ENCODE assay signal across 11 cellular contexts in the genomic region with DNA sequence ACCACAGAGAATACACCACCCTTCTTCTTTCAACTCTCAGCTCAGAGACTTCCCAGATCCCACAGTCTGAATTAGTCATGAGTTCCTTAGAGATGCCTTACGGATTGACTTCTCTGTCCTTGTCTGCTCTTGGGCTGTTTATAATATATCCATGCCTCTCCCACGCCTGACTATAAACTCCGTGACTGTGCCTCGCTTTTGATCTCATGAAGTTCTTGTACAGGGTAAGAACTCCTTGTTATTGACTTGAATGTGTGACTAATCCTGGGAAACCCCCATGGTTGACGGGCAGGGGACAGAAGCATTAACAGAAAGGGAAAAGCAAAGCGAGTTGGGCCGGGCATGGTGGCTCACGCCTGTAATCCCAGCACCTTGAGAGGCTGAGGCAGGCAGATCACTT.
DNase-seq lines count a peak whose midpoint lies in the region; ATAC-seq, FAIRE-seq and TF ChIP-seq lines count a peak whose summit lies in the region.
"Had no signal": no experiment of that assay in that cellular context is flagged by ENCODE, and none has a peak within 500 bp of the region (broad histone marks: within the 10 kb centered on the region; RNA-seq: fewer than 3 reads in every experiment).

No MANE protein-coding gene starts in this region.

- peak; percentile 33 for ATAC-seq in mucosa of descending colon
- no peak for ATAC-seq in HG03439 (IDR thresholded peaks at IDR 0.05; ENCODE audit: unreplicated experiment)
- ATAC-seq in GM19328 (IDR thresholded peaks at IDR 0.05; ENCODE audit: unreplicated experiment) = no peak

- no peak overlapping the region for H2AK5ac ChIP-seq in mesendoderm (ENCODE audit: low read length)

- H2BK5ac ChIP-seq in mesendoderm (ENCODE audit: low read length) = no peak overlapping the region

- H3K27me3 ChIP-seq in BLaER1 treated with 17β-estradiol and CSF1 and Interleukin-3, amounts not matched to agents 10 nM and 100 nM = no peaks in the 10 kb centered on the region
- H3K27me3 ChIP-seq in bronchial epithelial cell (ENCODE audit: control insufficient read depth, insufficient read depth, low read length) = peaks cover 8% of the 10 kb centered on the region
- H3K27me3 ChIP-seq in HAP-1 (ENCODE audit: low read depth) = peaks cover 16% of the 10 kb centered on the region
- no peaks in the 10 kb centered on the region for H3K27me3 ChIP-seq in mesendoderm (ENCODE audit: insufficient read depth, low read length, poor library complexity)
- H3K27me3 ChIP-seq: neural progenitor cell had no signal

- H3K4me1 ChIP-seq in BLaER1 treated with 17β-estradiol and CSF1 and Interleukin-3, amounts not matched to agents 10 nM and 100 nM = peaks cover 41 to 81% (median 70%) of the 10 kb centered on the region in 10 experiments
- H3K4me1 ChIP-seq in mucosa of descending colon (ENCODE audit: low read depth) (peaks cover 11% of the 10 kb centered on the region), HAP-1 (no peaks in the 10 kb centered on the region), mesendoderm (ENCODE audit: control insufficient read depth, low read depth, low read length) (no peaks in the 10 kb centered on the region)

- H2BK15ac ChIP-seq in mesendoderm (replicated peaks; ENCODE audit: low read depth) = no peak overlapping the region

- in situ Hi-C loops in HAP-1 (cut with MboI; ENCODE audit: low sequenced_read_pairs) = loop anchor here (10.0 kb wide), 1 partner anchor 977 kb away; no protein-coding TSS in a partner anchor

- no peak overlapping the region for H3K27ac ChIP-seq in BLaER1 treated with 17β-estradiol and CSF1 and Interleukin-3, amounts not matched to agents 10 nM and 100 nM
- no peak overlapping the region for H3K27ac ChIP-seq in mesendoderm (ENCODE audit: low read depth, low read length)
- H3K27ac ChIP-seq: neural progenitor cell, PC-9 had no signal

- no peaks in the 10 kb centered on the region for H4K20me1 ChIP-seq in BLaER1 treated with 17β-estradiol and CSF1 and Interleukin-3, amounts not matched to agents 10 nM and 100 nM

- no peak overlapping the region for H4K8ac ChIP-seq in mesendoderm (ENCODE audit: low read depth, low read length)

- H3K36me3 ChIP-seq in BLaER1 treated with 17β-estradiol and CSF1 and Interleukin-3, amounts not matched to agents 10 nM and 100 nM = no peaks in the 10 kb centered on the region
- H3K36me3 ChIP-seq in bronchial epithelial cell (ENCODE audit: control insufficient read depth, insufficient read depth, low read length) (no peaks in the 10 kb centered on the region), mucosa of descending colon (ENCODE audit: low read depth) (no peaks in the 10 kb centered on the region), HAP-1 (replicated peaks) (no peaks in the 10 kb centered on the region), mesendoderm (ENCODE audit: control insufficient read depth, insufficient read depth, low read length) (no peaks in the 10 kb centered on the region)
- H3K36me3 ChIP-seq: neural progenitor cell had no signal

- peak overlapping the region in 9 of 11 experiments; percentile 11 to 95 (median 82); a peak in 17 of 22 replicates for H3K4me2 ChIP-seq in BLaER1 treated with 17β-estradiol and CSF1 and Interleukin-3, amounts not matched to agents 10 nM and 100 nM
- H3K4me2 ChIP-seq in mesendoderm (ENCODE audit: low read length) = no peak overlapping the region
- H3K4me2 ChIP-seq: neural progenitor cell, PC-9 had no signal

- H3K9ac ChIP-seq in BLaER1 treated with 17β-estradiol and CSF1 and Interleukin-3, amounts not matched to agents 10 nM and 100 nM = peak overlapping the region in 1 of 11 experiments; percentile 43; a peak in 1 of 22 replicates
- no peak overlapping the region for H3K9ac ChIP-seq in mesendoderm (ENCODE audit: low read length)
- H3K9ac ChIP-seq: neural progenitor cell had no signal

- H4K5ac ChIP-seq in mesendoderm (ENCODE audit: low read length) = no peak overlapping the region

- no CpG with 5 or more reads among the region's 8 CpGs for WGBS in mesendoderm (ENCODE audit: extremely low coverage, insufficient coverage, low lambda C conversion rate)

- H3K9me3 ChIP-seq in BLaER1 treated with 17β-estradiol and CSF1 and Interleukin-3, amounts not matched to agents 10 nM and 100 nM (replicated peaks in 1 of 11) = no peaks in the 10 kb centered on the region
- H3K9me3 ChIP-seq in mucosa of descending colon (no peaks in the 10 kb centered on the region), HAP-1 (no peaks in the 10 kb centered on the region)

- no peak overlapping the region for H2BK120ac ChIP-seq in mesendoderm (ENCODE audit: low read depth, low read length)

- no peak overlapping the region for H3K4ac ChIP-seq in mesendoderm (ENCODE audit: low read depth, low read length)

- TF ChIP-seq CTCF in bronchial epithelial cell (IDR thresholded peaks at IDR 0.05; ENCODE audit: insufficient read depth, low read length, severe bottlenecking) (no peak), mucosa of descending colon (IDR thresholded peaks at IDR 0.05) (no peak)

- no peak for DNase-seq in HTR-8/SVneo (ENCODE audit: insufficient read length, low spot score)
- DNase-seq in bronchial epithelial cell (ENCODE audit: low read depth) = peak; percentile 74
- DNase-seq in mucosa of descending colon = no peak
- DNase-seq in HAP-1 (ENCODE audit: low spot score in 2 of 2) = no peak
- DNase-seq in mesendoderm = no peak
- DNase-seq: NCI-H2029 treated with DMSO at 0.1 percent for 48 hours, PC-9 had no signal

- FAIRE-seq in HTR-8/SVneo (lab: Jason Lieb, UNC) (peak; percentile 31), bronchial epithelial cell (lab: Jason Lieb, UNC) (peak; percentile 92)

- no peaks in the 10 kb centered on the region for H3K79me2 ChIP-seq in mesendoderm (ENCODE audit: control insufficient read depth, insufficient read depth, low read length)

- no peak overlapping the region for H3K4me3 ChIP-seq in BLaER1 treated with 17β-estradiol and CSF1 and Interleukin-3, amounts not matched to agents 10 nM and 100 nM
- no peak overlapping the region for H3K4me3 ChIP-seq in bronchial epithelial cell (ENCODE audit: low read depth, low read length)
- no peak overlapping the region for H3K4me3 ChIP-seq in mucosa of descending colon
- no peak overlapping the region for H3K4me3 ChIP-seq in HAP-1
- H3K4me3 ChIP-seq in mesendoderm (ENCODE audit: low read length) = no peak overlapping the region
- H3K4me3 ChIP-seq: neural progenitor cell, PC-9 had no signal

- no peak overlapping the region for H3K18ac ChIP-seq in mesendoderm (ENCODE audit: low read length)

- H3K56ac ChIP-seq in mesendoderm (ENCODE audit: low read length) = no peak overlapping the region

- H3K79me1 ChIP-seq in mesendoderm (ENCODE audit: low read length) = no peaks in the 10 kb centered on the region

- H3K23ac ChIP-seq in mesendoderm (ENCODE audit: low read length) = no peak overlapping the region

- intact Hi-C loops in mucosa of descending colon (cut with DNase I, micrococcal nuclease) = no loop called here
